Comparison of ENCODE assay signal across 17 cellular contexts in genomic region chr22:48662476-48663150, GRCh38.
A peak's percentile ranks its signal among the peaks of the same experiment; 100 is the strongest.
DNase-seq lines count a peak whose midpoint lies in the region; ATAC-seq and TF ChIP-seq lines count a peak whose summit lies in the region.
"Had no signal": no experiment of that assay in that cellular context is flagged by ENCODE, and none has a peak within 500 bp of the region (broad histone marks: within the 10 kb centered on the region; RNA-seq: fewer than 3 reads in every experiment).

No MANE protein-coding gene starts in this region.

- peaks cover 33% of the 10 kb centered on the region for H3K27me3 Mint-ChIP-seq in nephron progenitor cell (ENCODE audit: low read depth, poor library complexity)
- H3K27me3 Mint-ChIP-seq: B cell; CD4-positive, CD25-positive, alpha-beta regulatory T cell had no signal

- H3K4me3 ChIP-seq in right atrium auricular region (no peak overlapping the region), SJSA1 (no peak overlapping the region)
- H3K4me3 ChIP-seq: BLaER1, GM12878, GM23248 had no signal

- intact Hi-C loops in left ventricle myocardium superior (cut with micrococcal nuclease) = no loop called here

- peak; percentile 17 for DNase-seq in left ventricle myocardium superior
- no peak for DNase-seq in right atrium auricular region (ENCODE audit: low spot score)
- DNase-seq in SJSA1 (ENCODE audit: low read depth in 1 of 2, low spot score in 2 of 2) = peak; percentile 85 to 92
- peak; percentile 30 for DNase-seq in nephron progenitor cell
- no peak for DNase-seq in AG08396 (ENCODE audit: low spot score)
- no peak for DNase-seq in NCI-H2081 treated with DMSO at 0.1 percent for 48 hours (lab: John Stamatoyannopoulos, UW)
- DNase-seq: CD8-positive, alpha-beta T cell; DMS79; EL; GDM1; GM23248; HCEC 1CT had no signal

- peaks cover 15% of the 10 kb centered on the region for H3K4me1 Mint-ChIP-seq in nephron progenitor cell
- H3K4me1 Mint-ChIP-seq: B cell; CD4-positive, CD25-positive, alpha-beta regulatory T cell had no signal

- H3K4me1 ChIP-seq in right atrium auricular region = no peaks in the 10 kb centered on the region
- H3K4me1 ChIP-seq in SJSA1 (replicated peaks) = peaks cover 56% of the 10 kb centered on the region
- H3K4me1 ChIP-seq: BLaER1 had no signal

- no peaks in the 10 kb centered on the region for H3K27me3 ChIP-seq in right atrium auricular region
- no peaks in the 10 kb centered on the region for H3K27me3 ChIP-seq in SJSA1 (replicated peaks)
- H3K27me3 ChIP-seq: BLaER1 had no signal

- peaks cover 0 to 13% of the 10 kb centered on the region in 2 donors for H3K9me3 ChIP-seq in right atrium auricular region
- peaks cover 12% of the 10 kb centered on the region for H3K9me3 ChIP-seq in SJSA1 (replicated peaks)

- no peak overlapping the region for H3K27ac Mint-ChIP-seq in nephron progenitor cell
- H3K27ac Mint-ChIP-seq: B cell; CD4-positive, CD25-positive, alpha-beta regulatory T cell; CD8-positive, alpha-beta T cell had no signal

- H3K9me3 Mint-ChIP-seq in nephron progenitor cell = peaks cover 27% of the 10 kb centered on the region

- H3K36me3 Mint-ChIP-seq in nephron progenitor cell (ENCODE audit: low read depth) = peaks cover 17% of the 10 kb centered on the region
- H3K36me3 Mint-ChIP-seq: CD4-positive, CD25-positive, alpha-beta regulatory T cell; CD8-positive, alpha-beta T cell had no signal

- TF ChIP-seq CTCF in right atrium auricular region (IDR thresholded peaks at IDR 0.05) = no peak
- no peak for TF ChIP-seq CTCF in nephron progenitor cell (IDR thresholded peaks at IDR 0.05)

- no peak overlapping the region for H3K4me3 Mint-ChIP-seq in nephron progenitor cell
- H3K4me3 Mint-ChIP-seq: B cell; CD4-positive, CD25-positive, alpha-beta regulatory T cell; CD8-positive, alpha-beta T cell had no signal

- H3K27ac ChIP-seq in right atrium auricular region = no peak overlapping the region
- H3K27ac ChIP-seq in SJSA1 = peak overlapping the region; percentile 19; the same call in 1 of the 2 replicates
- H3K27ac ChIP-seq: BLaER1, C4-2B, GM23248 had no signal

- H3K36me3 ChIP-seq in right atrium auricular region (no peaks in the 10 kb centered on the region), SJSA1 (peaks cover 10% of the 10 kb centered on the region)
- H3K36me3 ChIP-seq: BLaER1 had no signal

- ATAC-seq in left ventricle myocardium superior = no peak
- ATAC-seq: CD8-positive, alpha-beta T cell; GM12878 had no signal

Comparison
In these comparisons a context has a peak if more than half of its experiments do, and no peak if none do; other contexts are left out.
1. DNase-seq: peak in left ventricle myocardium superior (single experiment), SJSA1 (2 of 2) and nephron progenitor cell (single experiment); none in right atrium auricular region (single experiment), AG08396 (single experiment) and NCI-H2081 treated with DMSO at 0.1 percent for 48 hours (single experiment).